In genomic region chr11:42709216-42709615, GRCh38 we compare ENCODE assay signal across 32 cellular contexts.
"Had no signal": no experiment of that assay in that cellular context is flagged by ENCODE, and none has a peak within 500 bp of the region (broad histone marks: within the 10 kb centered on the region; RNA-seq: fewer than 3 reads in every experiment).

No MANE protein-coding gene starts in this region.

- FAIRE-seq: colon, frontal cortex had no signal

- H3K36me3 ChIP-seq: ascending aorta, breast epithelium, heart left ventricle, WERI-Rb-1 had no signal

- H3K27me3 ChIP-seq: ascending aorta, breast epithelium, heart left ventricle had no signal

- H3K4me3 Mint-ChIP-seq: activated CD4-positive, alpha-beta memory T cell treated with anti-CD3 and anti-CD28 coated beads, Interleukin-2, amount 10 ng/mL, durations not matched to agents 7 days and 5 days; activated CD4-positive, alpha-beta T cell treated with anti-CD3 and anti-CD28 coated beads for 36 hours; activated CD4-positive, alpha-beta T cell treated with anti-CD3 and anti-CD28 coated beads, Interleukin-2, amount 10 ng/mL, durations not matched to agents 7 days and 5 days; activated naive CD4-positive, alpha-beta T cell treated with anti-CD3 and anti-CD28 coated beads, Interleukin-2, amount 10 ng/mL, durations not matched to agents 7 days and 5 days; activated naive CD8-positive, alpha-beta T cell treated with anti-CD3 and anti-CD28 coated beads, Interleukin-2, amount 10 ng/mL, durations not matched to agents 7 days and 5 days; activated T-cell treated with anti-CD3 and anti-CD28 coated beads, Interleukin-2, amount 50 U/mL, for 24 hours; activated T-cell treated with anti-CD3 and anti-CD28 coated beads, Interleukin-2, amount 50 U/mL, for 72 hours; brain; T-helper 17 cell; T-helper 2 cell treated with Interferon-gamma antibody and Interleukin-4, amounts not matched to agents 5 μg/mL and 100 μg/mL, for 36 hours had no signal

- ATAC-seq: activated CD4-positive, alpha-beta T cell treated with anti-CD3 and anti-CD28 coated beads for 36 hours; activated naive CD4-positive, alpha-beta T cell treated with anti-CD3 and anti-CD28 coated beads, Interleukin-2, amount 50 U/mL, for 72 hours; activated T-cell treated with anti-CD3 and anti-CD28 coated beads, Interleukin-2, amount 50 U/mL, for 72 hours; esophagus mucosa; heart left ventricle; T-helper 17 cell had no signal

- DNase-seq: activated CD4-positive, alpha-beta memory T cell treated with anti-CD3 and anti-CD28 coated beads, Interleukin-2, amount 10 ng/mL, durations not matched to agents 7 days and 5 days; activated CD4-positive, alpha-beta T cell treated with anti-CD3 and anti-CD28 coated beads for 36 hours; activated CD4-positive, alpha-beta T cell treated with anti-CD3 and anti-CD28 coated beads, Interleukin-2, amount 10 ng/mL, durations not matched to agents 7 days and 5 days; activated CD4-positive, alpha-beta T cell treated with anti-CD3 and anti-CD28 coated beads, Interleukin-2, amount 50 U/mL, for 4 hours; activated CD4-positive, CD25-positive, alpha-beta regulatory T cell; activated CD4-positive, CD25-positive, alpha-beta regulatory T cell treated with anti-CD3 and anti-CD28 coated beads, Interleukin-2, amount 50 U/mL, for 72 hours; activated CD8-positive, alpha-beta memory T cell treated with anti-CD3 and anti-CD28 coated beads, Interleukin-2, amount 50 U/mL, for 48 hours; activated gamma-delta T cell; activated naive CD4-positive, alpha-beta T cell; activated naive CD4-positive, alpha-beta T cell treated with anti-CD3 and anti-CD28 coated beads, Interleukin-2, amount 10 ng/mL, durations not matched to agents 7 days and 5 days; activated naive CD8-positive, alpha-beta T cell treated with anti-CD3 and anti-CD28 coated beads, Interleukin-2, amount 10 ng/mL, durations not matched to agents 7 days and 5 days; activated T-cell treated with anti-CD3 and anti-CD28 coated beads for 4 hours; activated T-cell treated with anti-CD3 and anti-CD28 coated beads, Interleukin-2, amount 50 U/mL, for 24 hours; activated T-cell treated with anti-CD3 and anti-CD28 coated beads, Interleukin-2, amount 50 U/mL, for 72 hours; cortex of kidney; dermis blood vessel endothelial cell; effector CD8-positive, alpha-beta T cell; foreskin fibroblast; heart left ventricle; SW 1271; T-helper 1 cell; T-helper 17 cell; T1000; WERI-Rb-1 had no signal

- H3K27ac Mint-ChIP-seq: activated CD4-positive, alpha-beta memory T cell treated with anti-CD3 and anti-CD28 coated beads, Interleukin-2, amount 10 ng/mL, durations not matched to agents 7 days and 5 days; activated CD4-positive, alpha-beta T cell treated with anti-CD3 and anti-CD28 coated beads for 36 hours; activated CD4-positive, alpha-beta T cell treated with anti-CD3 and anti-CD28 coated beads, Interleukin-2, amount 10 ng/mL, durations not matched to agents 7 days and 5 days; activated naive CD4-positive, alpha-beta T cell treated with anti-CD3 and anti-CD28 coated beads, Interleukin-2, amount 10 ng/mL, durations not matched to agents 7 days and 5 days; activated naive CD4-positive, alpha-beta T cell treated with anti-CD3 and anti-CD28 coated beads, Interleukin-2, amount 50 U/mL, for 72 hours; activated naive CD8-positive, alpha-beta T cell treated with anti-CD3 and anti-CD28 coated beads, Interleukin-2, amount 10 ng/mL, durations not matched to agents 7 days and 5 days; activated T-cell treated with anti-CD3 and anti-CD28 coated beads, Interleukin-2, amount 50 U/mL, for 24 hours; activated T-cell treated with anti-CD3 and anti-CD28 coated beads, Interleukin-2, amount 50 U/mL, for 72 hours; brain; T-helper 17 cell; T-helper 2 cell treated with Interferon-gamma antibody and Interleukin-4, amounts not matched to agents 5 μg/mL and 100 μg/mL, for 36 hours had no signal

- H3K4me1 Mint-ChIP-seq: activated CD4-positive, alpha-beta memory T cell treated with anti-CD3 and anti-CD28 coated beads, Interleukin-2, amount 10 ng/mL, durations not matched to agents 7 days and 5 days; activated CD4-positive, alpha-beta T cell treated with anti-CD3 and anti-CD28 coated beads for 36 hours; activated CD4-positive, alpha-beta T cell treated with anti-CD3 and anti-CD28 coated beads, Interleukin-2, amount 10 ng/mL, durations not matched to agents 7 days and 5 days; activated naive CD4-positive, alpha-beta T cell treated with anti-CD3 and anti-CD28 coated beads, Interleukin-2, amount 10 ng/mL, durations not matched to agents 7 days and 5 days; activated naive CD8-positive, alpha-beta T cell treated with anti-CD3 and anti-CD28 coated beads, Interleukin-2, amount 10 ng/mL, durations not matched to agents 7 days and 5 days; brain; T-helper 17 cell had no signal

- H3K4me1 ChIP-seq: ascending aorta, breast epithelium, heart left ventricle had no signal

- H3K4me3 ChIP-seq: ascending aorta, breast epithelium, heart left ventricle had no signal

- H3K27me3 Mint-ChIP-seq: activated CD4-positive, alpha-beta memory T cell treated with anti-CD3 and anti-CD28 coated beads, Interleukin-2, amount 10 ng/mL, durations not matched to agents 7 days and 5 days; activated CD4-positive, alpha-beta T cell treated with anti-CD3 and anti-CD28 coated beads for 36 hours; activated CD4-positive, alpha-beta T cell treated with anti-CD3 and anti-CD28 coated beads, Interleukin-2, amount 10 ng/mL, durations not matched to agents 7 days and 5 days; activated naive CD4-positive, alpha-beta T cell treated with anti-CD3 and anti-CD28 coated beads, Interleukin-2, amount 10 ng/mL, durations not matched to agents 7 days and 5 days; activated naive CD8-positive, alpha-beta T cell treated with anti-CD3 and anti-CD28 coated beads, Interleukin-2, amount 10 ng/mL, durations not matched to agents 7 days and 5 days; activated T-cell treated with anti-CD3 and anti-CD28 coated beads, Interleukin-2, amount 50 U/mL, for 24 hours; T-helper 17 cell had no signal

- H3K27ac ChIP-seq: ascending aorta, breast epithelium, heart left ventricle, WERI-Rb-1 had no signal

- H3K9me3 ChIP-seq: ascending aorta, breast epithelium, heart left ventricle had no signal

- H3K36me3 Mint-ChIP-seq: activated naive CD4-positive, alpha-beta T cell treated with anti-CD3 and anti-CD28 coated beads, Interleukin-2, amount 10 ng/mL, durations not matched to agents 7 days and 5 days; activated naive CD8-positive, alpha-beta T cell treated with anti-CD3 and anti-CD28 coated beads, Interleukin-2, amount 10 ng/mL, durations not matched to agents 7 days and 5 days; brain had no signal
